ENCODE assay signal across 30 cellular contexts in genomic region chr4:99614491-99614890, GRCh38. TPM values are rescaled to one million over a fixed set of nuclear protein-coding genes. Genes with fewer than 3 reads are reported as not detected.
"Had no signal": no experiment of that assay in that cellular context is flagged by ENCODE, and none has a peak within 500 bp of the region (broad histone marks: within the 10 kb centered on the region; RNA-seq: fewer than 3 reads in every experiment).

No MANE protein-coding gene starts in this region.

- H3K36me3 Mint-ChIP-seq: activated naive CD4-positive, alpha-beta T cell treated with anti-CD3 and anti-CD28 coated beads, Interleukin-2, amount 50 U/mL, for 24 hours; type B pancreatic cell had no signal

- H3K27ac ChIP-seq: breast epithelium, epithelial cell of prostate, left lung, pancreas, prostate gland, testis, uterus had no signal

- H3K27me3 Mint-ChIP-seq: type B pancreatic cell had no signal

- H3K4me1 Mint-ChIP-seq: activated CD4-positive, alpha-beta T cell treated with anti-CD3 and anti-CD28 coated beads, Interleukin-2, amount 10 ng/mL, durations not matched to agents 7 days and 5 days; activated naive CD4-positive, alpha-beta T cell treated with anti-CD3 and anti-CD28 coated beads, Interleukin-2, amount 50 U/mL, for 24 hours; activated naive CD8-positive, alpha-beta T cell treated with anti-CD3 and anti-CD28 coated beads, Interleukin-2, amount 50 U/mL, for 24 hours; T-helper 17 cell had no signal

- H3K4me1 ChIP-seq: breast epithelium, left lung, prostate gland, testis, uterus had no signal

- FAIRE-seq: endometrium, frontal cortex, pancreas had no signal

- H3K27ac Mint-ChIP-seq: activated CD4-positive, alpha-beta T cell treated with anti-CD3 and anti-CD28 coated beads, Interleukin-2, amount 10 ng/mL, durations not matched to agents 7 days and 5 days; activated CD8-positive, alpha-beta T cell treated with anti-CD3 and anti-CD28 coated beads for 36 hours; activated naive CD4-positive, alpha-beta T cell treated with anti-CD3 and anti-CD28 coated beads, Interleukin-2, amount 50 U/mL, for 24 hours; activated naive CD8-positive, alpha-beta T cell treated with anti-CD3 and anti-CD28 coated beads, Interleukin-2, amount 50 U/mL, for 24 hours; activated T-helper 2 cell treated with anti-CD3 and anti-CD28 coated beads, Interferon-gamma antibody, Interleukin-2, Interleukin-4, amounts not matched to agents 10 μg/mL and 5 μg/mL and 100 μg/mL, durations not matched to agents 14 hours and 24 hours and 36 hours; nephron; T-helper 17 cell; type B pancreatic cell had no signal

- H3K9me3 ChIP-seq: breast epithelium, esophagus squamous epithelium, left lung, pancreas, prostate gland, testis, uterus had no signal

- ATAC-seq: activated CD8-positive, alpha-beta T cell treated with anti-CD3 and anti-CD28 coated beads for 36 hours; activated naive CD8-positive, alpha-beta T cell treated with anti-CD3 and anti-CD28 coated beads, Interleukin-2, amount 50 U/mL, for 24 hours; activated T-cell treated with anti-CD3 and anti-CD28 coated beads, Interleukin-2, amount 50 U/mL, for 4 hours; stimulated activated naive CD8-positive, alpha-beta T cell treated with anti-CD3 and anti-CD28 coated beads, Interleukin-15, Interleukin-2, amounts not matched to agents 100 U/mL and 50 U/mL, for 24 hours; T-helper 17 cell had no signal

- DNase-seq: activated CD4-positive, alpha-beta T cell treated with anti-CD3 and anti-CD28 coated beads, Interleukin-2, amount 10 ng/mL, durations not matched to agents 7 days and 5 days; activated CD4-positive, CD25-positive, alpha-beta regulatory T cell treated with anti-CD3 and anti-CD28 coated beads, Interleukin-2, amount 50 U/mL, for 72 hours; activated CD8-positive, alpha-beta T cell treated with anti-CD3 and anti-CD28 coated beads for 36 hours; activated naive CD8-positive, alpha-beta T cell treated with anti-CD3 and anti-CD28 coated beads, Interleukin-2, amount 50 U/mL, for 24 hours; activated T-cell treated with anti-CD3 and anti-CD28 coated beads, Interleukin-2, amount 50 U/mL, for 4 hours; amygdala; central memory CD4-positive, alpha-beta T cell; dermis blood vessel endothelial cell; effector CD4-positive, alpha-beta T cell; esophagus squamous epithelium; hypothalamus; left lung; pancreas; stimulated activated CD4-positive, alpha-beta T cell treated with anti-CD3 and anti-CD28 coated beads, Interleukin-2, amount 100 ng/mL, for 48 hours; stimulated activated naive CD8-positive, alpha-beta T cell treated with anti-CD3 and anti-CD28 coated beads, Interleukin-15, Interleukin-2, amounts not matched to agents 100 U/mL and 50 U/mL, for 24 hours; T-helper 17 cell; T1000; testis; uterus had no signal

- H3K27me3 ChIP-seq: breast epithelium, esophagus squamous epithelium, left lung, pancreas, testis, uterus had no signal

- H3K9me3 Mint-ChIP-seq: activated CD4-positive, alpha-beta T cell treated with anti-CD3 and anti-CD28 coated beads, Interleukin-2, amount 10 ng/mL, durations not matched to agents 7 days and 5 days; activated CD8-positive, alpha-beta T cell treated with anti-CD3 and anti-CD28 coated beads for 36 hours; activated naive CD4-positive, alpha-beta T cell treated with anti-CD3 and anti-CD28 coated beads, Interleukin-2, amount 50 U/mL, for 24 hours; activated naive CD8-positive, alpha-beta T cell treated with anti-CD3 and anti-CD28 coated beads, Interleukin-2, amount 50 U/mL, for 24 hours; activated T-cell treated with anti-CD3 and anti-CD28 coated beads, Interleukin-2, amount 50 U/mL, for 4 hours; activated T-helper 2 cell treated with anti-CD3 and anti-CD28 coated beads, Interferon-gamma antibody, Interleukin-2, Interleukin-4, amounts not matched to agents 10 μg/mL and 5 μg/mL and 100 μg/mL, durations not matched to agents 14 hours and 24 hours and 36 hours; nephron; type B pancreatic cell had no signal

- H3K36me3 ChIP-seq: breast epithelium, esophagus squamous epithelium, left lung, pancreas, prostate gland, uterus had no signal

- H3K4me3 ChIP-seq: breast epithelium, esophagus squamous epithelium, left lung, pancreas, prostate gland, testis, uterus had no signal

- H3K4me3 Mint-ChIP-seq: activated CD4-positive, alpha-beta T cell treated with anti-CD3 and anti-CD28 coated beads, Interleukin-2, amount 10 ng/mL, durations not matched to agents 7 days and 5 days; activated CD8-positive, alpha-beta T cell treated with anti-CD3 and anti-CD28 coated beads for 36 hours; activated naive CD4-positive, alpha-beta T cell treated with anti-CD3 and anti-CD28 coated beads, Interleukin-2, amount 50 U/mL, for 24 hours; activated naive CD8-positive, alpha-beta T cell treated with anti-CD3 and anti-CD28 coated beads, Interleukin-2, amount 50 U/mL, for 24 hours; activated T-cell treated with anti-CD3 and anti-CD28 coated beads, Interleukin-2, amount 50 U/mL, for 4 hours; nephron; T-helper 17 cell; type B pancreatic cell had no signal

RNA-seq across cellular contexts. Expression of gene MTTP, which starts 39.9 kb away (rescaled TPM):
- total RNA-seq: activated CD4-positive, alpha-beta T cell treated with anti-CD3 and anti-CD28 coated beads, Interleukin-2, amount 10 ng/mL, durations not matched to agents 7 days and 5 days; activated T-cell treated with anti-CD3 and anti-CD28 coated beads, Interleukin-2, amount 50 U/mL, for 4 hours; activated T-helper 2 cell treated with anti-CD3 and anti-CD28 coated beads, Interferon-gamma antibody, Interleukin-2, Interleukin-4, amounts not matched to agents 10 μg/mL and 5 μg/mL and 100 μg/mL, durations not matched to agents 14 hours and 24 hours and 36 hours; dermis blood vessel endothelial cell; lung microvascular endothelial cell; T-helper 17 cell had no signal

RNA-seq across cellular contexts. Expression of gene C4orf54, which starts 43.1 kb away (rescaled TPM):
- total RNA-seq: activated CD4-positive, alpha-beta T cell treated with anti-CD3 and anti-CD28 coated beads, Interleukin-2, amount 10 ng/mL, durations not matched to agents 7 days and 5 days; activated CD8-positive, alpha-beta T cell treated with anti-CD3 and anti-CD28 coated beads for 36 hours; activated T-cell treated with anti-CD3 and anti-CD28 coated beads, Interleukin-2, amount 50 U/mL, for 4 hours; activated T-helper 2 cell treated with anti-CD3 and anti-CD28 coated beads, Interferon-gamma antibody, Interleukin-2, Interleukin-4, amounts not matched to agents 10 μg/mL and 5 μg/mL and 100 μg/mL, durations not matched to agents 14 hours and 24 hours and 36 hours; breast epithelium; kidney epithelial cell; lung microvascular endothelial cell; T-helper 17 cell had no signal
